Comparison of ENCODE assay signal across 2 cellular contexts in genomic region chr7:126163647-126164046, GRCh38.
TF ChIP-seq lines count a peak whose summit lies in the region.

No MANE protein-coding gene starts in this region.

TF ChIP-seq in SK-N-SH treated with all-trans-retinoic acid at 6 μM for 48 hours, 23 proteins besides CTCF, POLR2A, EP300 and RAD21 (continued from another document):
- TF ChIP-seq POU6F1 (CRISPR knock-in tag; IDR thresholded peaks at IDR 0.05; ENCODE audit: borderline replicate concordance, low read depth), result no peak

TF ChIP-seq in SK-N-SH, 30 proteins besides CTCF, POLR2A, EP300 and RAD21 (continued from another document):
- no peak for TF ChIP-seq USF1 (IDR thresholded peaks at IDR 0.05; ENCODE audit: borderline replicate concordance, low read depth)
- no peak for TF ChIP-seq EZH2phosphoT487 (IDR thresholded peaks at IDR 0.05; ENCODE audit: borderline replicate concordance, low read depth)
- TF ChIP-seq RFX5 (IDR thresholded peaks at IDR 0.05; ENCODE audit: low read length), result no peak
- TF ChIP-seq JUND (IDR thresholded peaks at IDR 0.05), result no peak
- no peak for TF ChIP-seq SIN3A (IDR thresholded peaks at IDR 0.05; ENCODE audit: borderline replicate concordance, low read depth, low read length)
- TF ChIP-seq TCF12 (IDR thresholded peaks at IDR 0.05), result no peak
- no peak for TF ChIP-seq GATA2 (CRISPR knock-in tag; IDR thresholded peaks at IDR 0.05)
- TF ChIP-seq TEAD4 (IDR thresholded peaks at IDR 0.05; ENCODE audit: borderline replicate concordance, insufficient read depth), result no peak
- TF ChIP-seq NRF1 (IDR thresholded peaks at IDR 0.05; ENCODE audit: low read depth, low read length), result no peak
- no peak for TF ChIP-seq POLR2AphosphoS5 (IDR thresholded peaks at IDR 0.05; ENCODE audit: low read depth, low read length)
